ENCODE assay signal across 17 cellular contexts in the genomic region with DNA sequence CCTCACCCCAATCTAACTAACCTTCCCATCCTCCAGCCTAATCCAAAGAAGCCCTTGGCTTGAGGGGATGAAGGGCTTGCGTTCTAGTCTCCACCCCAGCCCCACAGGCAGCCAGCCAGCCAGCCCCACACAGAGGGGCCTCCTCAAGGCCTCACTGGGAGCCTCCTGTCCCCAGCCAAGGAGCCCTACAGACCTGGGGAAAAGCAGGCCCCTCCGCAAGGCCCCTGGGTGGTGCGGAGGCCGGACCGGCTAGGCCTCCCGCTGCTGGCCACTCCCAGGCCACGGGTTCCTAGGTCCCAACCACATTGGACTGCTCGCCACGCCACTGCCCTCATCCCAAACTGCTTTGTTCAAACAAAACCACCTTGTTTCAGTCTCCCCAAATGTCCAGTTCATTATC.
"Had no signal": no experiment of that assay in that cellular context is flagged by ENCODE, and none has a peak within 500 bp of the region (broad histone marks: within the 10 kb centered on the region; RNA-seq: fewer than 3 reads in every experiment).

No MANE protein-coding gene starts in this region.

- H3K9ac ChIP-seq: parathyroid adenoma had no signal

- H3K4me1 ChIP-seq: foreskin keratinocyte, parathyroid adenoma had no signal

- H3K79me2 ChIP-seq: parathyroid adenoma had no signal

- H3K4me3 ChIP-seq: lung, sigmoid colon, tibial artery had no signal

- H2AFZ ChIP-seq: parathyroid adenoma had no signal

- H3K27ac ChIP-seq: foreskin keratinocyte, parathyroid adenoma, sigmoid colon, tibial artery had no signal

- H3K27ac Mint-ChIP-seq: activated B cell treated with CpG ODN at 0.5 μM for 24 hours; activated CD4-positive, alpha-beta memory T cell treated with anti-CD3 and anti-CD28 coated beads, Interleukin-2, amount 10 ng/mL, durations not matched to agents 7 days and 5 days; natural killer cell; stimulated activated memory B cell treated with anti-CD40 and anti-IgM and Interleukin-4, amounts not matched to agents 10 μg/mL and 1 μg/mL and 100 μg/mL, for 72 hours had no signal

- H3K9me3 Mint-ChIP-seq: activated B cell treated with CpG ODN at 0.5 μM for 24 hours; activated CD4-positive, alpha-beta memory T cell treated with anti-CD3 and anti-CD28 coated beads, Interleukin-2, amount 10 ng/mL, durations not matched to agents 7 days and 5 days; natural killer cell; stimulated activated memory B cell treated with anti-CD40 and anti-IgM and Interleukin-4, amounts not matched to agents 10 μg/mL and 1 μg/mL and 100 μg/mL, for 72 hours had no signal

- ATAC-seq: natural killer cell; stimulated activated memory B cell treated with anti-CD40 and anti-IgM and Interleukin-4, amounts not matched to agents 10 μg/mL and 1 μg/mL and 100 μg/mL, for 72 hours had no signal

- H3K4me3 Mint-ChIP-seq: activated B cell treated with CpG ODN at 0.5 μM for 24 hours; activated CD4-positive, alpha-beta memory T cell treated with anti-CD3 and anti-CD28 coated beads, Interleukin-2, amount 10 ng/mL, durations not matched to agents 7 days and 5 days; stimulated activated memory B cell treated with anti-CD40 and anti-IgM and Interleukin-4, amounts not matched to agents 10 μg/mL and 1 μg/mL and 100 μg/mL, for 72 hours had no signal

- H3K9me3 ChIP-seq: sigmoid colon, tibial artery had no signal

- DNase-seq: activated B cell treated with CpG ODN at 0.5 μM for 24 hours; activated CD4-positive, alpha-beta memory T cell treated with anti-CD3 and anti-CD28 coated beads, Interleukin-2, amount 10 ng/mL, durations not matched to agents 7 days and 5 days; activated CD4-positive, alpha-beta T cell treated with anti-CD3 and anti-CD28 coated beads for 48 hours; activated CD8-positive, alpha-beta memory T cell treated with anti-CD3 and anti-CD28 coated beads, Interleukin-2, amount 50 U/mL, for 4 hours; activated effector memory CD4-positive, alpha-beta T cell treated with Interleukin-2 at 50 U/mL for 16 hours; activated naive CD4-positive, alpha-beta T cell treated with anti-CD3 and anti-CD28 coated beads, Interleukin-2, amount 50 U/mL, for 16 hours; activated T-cell treated with anti-CD3 and anti-CD28 coated beads, Interleukin-2, amount 50 U/mL, for 48 hours; foreskin keratinocyte; glutamatergic neuron; hippocampal formation; natural killer cell; sigmoid colon; stimulated activated CD4-positive, alpha-beta T cell treated with anti-CD3 and anti-CD28 coated beads, Interleukin-4, amount 100 ng/mL, for 24 hours; tibial artery had no signal

- H3K36me3 ChIP-seq: sigmoid colon, tibial artery had no signal

- H3K36me3 Mint-ChIP-seq: natural killer cell; stimulated activated memory B cell treated with anti-CD40 and anti-IgM and Interleukin-4, amounts not matched to agents 10 μg/mL and 1 μg/mL and 100 μg/mL, for 72 hours had no signal
